Comparison of ENCODE assay signal across 1 cellular context in the genomic region with DNA sequence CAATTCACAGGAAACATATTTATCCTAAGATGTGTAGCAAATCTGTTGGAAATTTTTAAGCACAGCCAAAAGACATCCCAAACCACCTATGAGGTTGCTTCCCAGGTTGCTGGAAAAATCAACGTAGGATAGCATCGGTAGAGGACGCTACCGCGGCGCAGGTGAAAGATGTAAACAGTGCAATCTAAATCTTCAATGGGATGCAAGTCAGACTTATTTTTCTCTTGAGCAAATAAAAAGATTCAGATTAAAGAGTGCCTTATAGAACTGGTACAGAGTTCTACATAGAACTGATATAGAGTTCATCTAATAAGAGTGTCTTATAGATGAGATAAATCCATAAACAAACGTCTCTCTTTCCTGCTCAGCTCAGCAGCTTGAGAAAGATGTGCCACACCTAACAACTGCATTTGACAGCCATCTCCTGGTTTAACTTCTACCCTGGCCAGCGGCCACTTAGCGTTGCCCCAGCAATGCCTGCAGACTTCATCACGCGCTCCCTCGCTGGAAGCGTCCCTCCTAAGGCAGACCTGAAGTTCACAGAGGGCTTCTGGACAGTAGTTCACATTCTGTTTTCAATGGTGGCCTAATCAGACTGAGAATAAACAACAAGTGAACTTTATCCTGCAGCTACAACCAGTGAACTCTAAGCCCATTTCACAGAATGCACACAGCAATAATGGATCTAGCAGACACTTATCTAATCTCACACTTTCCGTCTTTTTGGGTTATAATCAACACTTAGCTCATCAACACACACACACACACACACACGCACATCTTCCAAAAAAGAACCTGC.
TF ChIP-seq lines count a peak whose summit lies in the region.

No MANE protein-coding gene starts in this region.

TF ChIP-seq in HepG2, 621 proteins besides CTCF, POLR2A, EP300 and RAD21 (continued from another document):
- TF ChIP-seq, protein P1, sequence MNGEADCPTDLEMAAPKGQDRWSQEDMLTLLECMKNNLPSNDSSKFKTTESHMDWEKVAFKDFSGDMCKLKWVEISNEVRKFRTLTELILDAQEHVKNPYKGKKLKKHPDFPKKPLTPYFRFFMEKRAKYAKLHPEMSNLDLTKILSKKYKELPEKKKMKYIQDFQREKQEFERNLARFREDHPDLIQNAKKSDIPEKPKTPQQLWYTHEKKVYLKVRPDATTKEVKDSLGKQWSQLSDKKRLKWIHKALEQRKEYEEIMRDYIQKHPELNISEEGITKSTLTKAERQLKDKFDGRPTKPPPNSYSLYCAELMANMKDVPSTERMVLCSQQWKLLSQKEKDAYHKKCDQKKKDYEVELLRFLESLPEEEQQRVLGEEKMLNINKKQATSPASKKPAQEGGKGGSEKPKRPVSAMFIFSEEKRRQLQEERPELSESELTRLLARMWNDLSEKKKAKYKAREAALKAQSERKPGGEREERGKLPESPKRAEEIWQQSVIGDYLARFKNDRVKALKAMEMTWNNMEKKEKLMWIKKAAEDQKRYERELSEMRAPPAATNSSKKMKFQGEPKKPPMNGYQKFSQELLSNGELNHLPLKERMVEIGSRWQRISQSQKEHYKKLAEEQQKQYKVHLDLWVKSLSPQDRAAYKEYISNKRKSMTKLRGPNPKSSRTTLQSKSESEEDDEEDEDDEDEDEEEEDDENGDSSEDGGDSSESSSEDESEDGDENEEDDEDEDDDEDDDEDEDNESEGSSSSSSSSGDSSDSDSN (CRISPR knock-in tag; IDR thresholded peaks at IDR 0.05), result no peak; the same call in 1 of the 2 replicates
- TF ChIP-seq ZNF776 (CRISPR knock-in tag; IDR thresholded peaks at IDR 0.05) (no peak), ZNF350 (CRISPR knock-in tag; IDR thresholded peaks at IDR 0.05; ENCODE audit: borderline replicate concordance, low read depth) (peak; percentile 46; the same call in 1 of the 2 replicates), GLMP (CRISPR knock-in tag; IDR thresholded peaks at IDR 0.05; ENCODE audit: borderline replicate concordance) (no peak), ZNF3 (CRISPR knock-in tag; IDR thresholded peaks at IDR 0.05) (peak; percentile 70; the same call in 1 of the 2 replicates), SRY (CRISPR knock-in tag; IDR thresholded peaks at IDR 0.05) (peak; percentile 42), GRHL1 (CRISPR knock-in tag; conservative IDR thresholded peaks at IDR 0.05) (no peak), ZNF160 (CRISPR knock-in tag; IDR thresholded peaks at IDR 0.05) (peak; percentile 24; the same call in 1 of the 2 replicates)
